In genomic region chr18:23930002-23930401, GRCh38 we compare ENCODE assay signal across 18 cellular contexts.
DNase-seq lines count a peak whose midpoint lies in the region; ATAC-seq lines count a peak whose summit lies in the region.
"Had no signal": no experiment of that assay in that cellular context is flagged by ENCODE, and none has a peak within 500 bp of the region (broad histone marks: within the 10 kb centered on the region; RNA-seq: fewer than 3 reads in every experiment).

No MANE protein-coding gene starts in this region.

- peaks cover 8% of the 10 kb centered on the region for H3K27me3 Mint-ChIP-seq in T-helper 1 cell treated with Interleukin-12 subunit alpha and Interleukin-12 subunit beta and Interleukin-4 antibody, amounts not matched to agents 30 μg/mL and 1 μg/mL, for 36 hours (ENCODE audit: low read depth)
- peaks cover 2% of the 10 kb centered on the region for H3K27me3 Mint-ChIP-seq in activated naive CD8-positive, alpha-beta T cell treated with anti-CD3 and anti-CD28 coated beads, Interleukin-2, amount 10 ng/mL, durations not matched to agents 7 days and 5 days
- H3K27me3 Mint-ChIP-seq in activated naive CD8-positive, alpha-beta T cell treated with anti-CD3 and anti-CD28 coated beads, Interleukin-2, amount 50 U/mL, for 24 hours = no peaks in the 10 kb centered on the region
- no peaks in the 10 kb centered on the region for H3K27me3 Mint-ChIP-seq in T-helper 17 cell
- H3K27me3 Mint-ChIP-seq in effector memory CD8-positive, alpha-beta T cell = no peaks in the 10 kb centered on the region

- H2BK120ac ChIP-seq in mesendoderm (ENCODE audit: low read depth, low read length) = no peak overlapping the region

- POLR2A ChIA-PET in activated naive CD8-positive, alpha-beta T cell treated with anti-CD3 and anti-CD28 coated beads, Interleukin-2, amount 10 ng/mL, durations not matched to agents 7 days and 5 days (lab: Charles Lee) = interaction anchor here (1.0 to 1.5 kb wide), 3 partner anchors 8 to 84 kb away, joined by 3 to 5 read pairs (median 5); partner anchors contain the start of gene TTC39C

- no peak overlapping the region for H3K4me3 Mint-ChIP-seq in T-helper 1 cell treated with Interleukin-12 subunit alpha and Interleukin-12 subunit beta and Interleukin-4 antibody, amounts not matched to agents 30 μg/mL and 1 μg/mL, for 36 hours
- H3K4me3 Mint-ChIP-seq in activated naive CD8-positive, alpha-beta T cell treated with anti-CD3 and anti-CD28 coated beads, Interleukin-2, amount 10 ng/mL, durations not matched to agents 7 days and 5 days = no peak overlapping the region
- H3K4me3 Mint-ChIP-seq in activated naive CD8-positive, alpha-beta T cell treated with anti-CD3 and anti-CD28 coated beads, Interleukin-2, amount 50 U/mL, for 24 hours = no peak overlapping the region
- H3K4me3 Mint-ChIP-seq in T-helper 17 cell = no peak overlapping the region
- peak overlapping the region in 1 of 2 donors; percentile 30 for H3K4me3 Mint-ChIP-seq in effector memory CD8-positive, alpha-beta T cell
- H3K4me3 Mint-ChIP-seq: HFFc6 had no signal

- H3K27me3 ChIP-seq in mesendoderm (ENCODE audit: insufficient read depth, low read length, poor library complexity) = no peaks in the 10 kb centered on the region

- H4K8ac ChIP-seq in mesendoderm (ENCODE audit: low read depth, low read length) = no peak overlapping the region

- H3K4ac ChIP-seq in mesendoderm (ENCODE audit: low read depth, low read length) = no peak overlapping the region

- peak overlapping the region; percentile 84 for H3K27ac Mint-ChIP-seq in T-helper 1 cell treated with Interleukin-12 subunit alpha and Interleukin-12 subunit beta and Interleukin-4 antibody, amounts not matched to agents 30 μg/mL and 1 μg/mL, for 36 hours
- peak overlapping the region; percentile 89 for H3K27ac Mint-ChIP-seq in activated naive CD8-positive, alpha-beta T cell treated with anti-CD3 and anti-CD28 coated beads, Interleukin-2, amount 10 ng/mL, durations not matched to agents 7 days and 5 days
- H3K27ac Mint-ChIP-seq in activated naive CD8-positive, alpha-beta T cell treated with anti-CD3 and anti-CD28 coated beads, Interleukin-2, amount 50 U/mL, for 24 hours = no peak overlapping the region
- peak overlapping the region; percentile 91 for H3K27ac Mint-ChIP-seq in T-helper 17 cell
- peak overlapping the region; percentile 84 to 88 for H3K27ac Mint-ChIP-seq in effector memory CD8-positive, alpha-beta T cell
- H3K27ac Mint-ChIP-seq: HFFc6 had no signal

- ATAC-seq in activated naive CD8-positive, alpha-beta T cell treated with anti-CD3 and anti-CD28 coated beads, Interleukin-2, amount 10 ng/mL, durations not matched to agents 7 days and 5 days (ENCODE audit: low read depth) = no peak
- no peak for ATAC-seq in activated naive CD8-positive, alpha-beta T cell treated with anti-CD3 and anti-CD28 coated beads, Interleukin-2, amount 50 U/mL, for 24 hours
- no peak for ATAC-seq in T-helper 17 cell
- ATAC-seq in effector memory CD8-positive, alpha-beta T cell (replicated peaks) = no peak

- H3K36me3 Mint-ChIP-seq in T-helper 1 cell treated with Interleukin-12 subunit alpha and Interleukin-12 subunit beta and Interleukin-4 antibody, amounts not matched to agents 30 μg/mL and 1 μg/mL, for 36 hours (ENCODE audit: low read depth) = peaks cover 1% of the 10 kb centered on the region
- peaks cover 1% of the 10 kb centered on the region for H3K36me3 Mint-ChIP-seq in activated naive CD8-positive, alpha-beta T cell treated with anti-CD3 and anti-CD28 coated beads, Interleukin-2, amount 10 ng/mL, durations not matched to agents 7 days and 5 days
- no peaks in the 10 kb centered on the region for H3K36me3 Mint-ChIP-seq in activated naive CD8-positive, alpha-beta T cell treated with anti-CD3 and anti-CD28 coated beads, Interleukin-2, amount 50 U/mL, for 24 hours (ENCODE audit: low read depth)
- no peaks in the 10 kb centered on the region for H3K36me3 Mint-ChIP-seq in T-helper 17 cell (ENCODE audit: low read depth)
- H3K36me3 Mint-ChIP-seq in effector memory CD8-positive, alpha-beta T cell (ENCODE audit: insufficient read depth) = no peaks in the 10 kb centered on the region

- no peaks in the 10 kb centered on the region for H3K79me1 ChIP-seq in mesendoderm (ENCODE audit: low read length)

- no peak overlapping the region for H3K56ac ChIP-seq in mesendoderm (ENCODE audit: low read length)

- DNase-seq in T-helper 1 cell (no peak), T-helper 17 cell (no peak), kidney glomerular epithelial cell (lab: John Stamatoyannopoulos, UW) (no peak), mesendoderm (no peak)
- no peak for DNase-seq in activated naive CD8-positive, alpha-beta T cell treated with anti-CD3 and anti-CD28 coated beads, Interleukin-2, amount 10 ng/mL, durations not matched to agents 7 days and 5 days
- DNase-seq in activated naive CD8-positive, alpha-beta T cell treated with anti-CD3 and anti-CD28 coated beads, Interleukin-2, amount 50 U/mL, for 24 hours = no peak
- DNase-seq in effector memory CD8-positive, alpha-beta T cell = no peak
- DNase-seq: DMS79, HFFc6, NCI-H1417, NCI-H1930, NCI-H526, PC-9, SIG-M5 had no signal

- no peak overlapping the region for H2BK5ac ChIP-seq in mesendoderm (ENCODE audit: low read length)

- H3K27ac ChIP-seq in mesendoderm (ENCODE audit: low read depth, low read length) = no peak overlapping the region
- H3K27ac ChIP-seq: 22Rv1, KMS-11, PC-9, RWPE1 had no signal

- no peaks in the 10 kb centered on the region for H3K9me3 ChIP-seq in T-helper 17 cell (ENCODE audit: control insufficient read depth, low read length, poor library complexity, severe bottlenecking)

- peaks cover 31% of the 10 kb centered on the region for H3K4me1 Mint-ChIP-seq in T-helper 1 cell treated with Interleukin-12 subunit alpha and Interleukin-12 subunit beta and Interleukin-4 antibody, amounts not matched to agents 30 μg/mL and 1 μg/mL, for 36 hours (ENCODE audit: low read depth)
- H3K4me1 Mint-ChIP-seq in activated naive CD8-positive, alpha-beta T cell treated with anti-CD3 and anti-CD28 coated beads, Interleukin-2, amount 10 ng/mL, durations not matched to agents 7 days and 5 days = peaks cover 30% of the 10 kb centered on the region
- peaks cover 17% of the 10 kb centered on the region for H3K4me1 Mint-ChIP-seq in activated naive CD8-positive, alpha-beta T cell treated with anti-CD3 and anti-CD28 coated beads, Interleukin-2, amount 50 U/mL, for 24 hours
- peaks cover 33% of the 10 kb centered on the region for H3K4me1 Mint-ChIP-seq in T-helper 17 cell
- peaks cover 23 to 24% of the 10 kb centered on the region in 2 donors for H3K4me1 Mint-ChIP-seq in effector memory CD8-positive, alpha-beta T cell (ENCODE audit: low read depth in 2 of 2)

- H3K9me3 Mint-ChIP-seq in T-helper 1 cell treated with Interleukin-12 subunit alpha and Interleukin-12 subunit beta and Interleukin-4 antibody, amounts not matched to agents 30 μg/mL and 1 μg/mL, for 36 hours = no peaks in the 10 kb centered on the region
- H3K9me3 Mint-ChIP-seq in activated naive CD8-positive, alpha-beta T cell treated with anti-CD3 and anti-CD28 coated beads, Interleukin-2, amount 10 ng/mL, durations not matched to agents 7 days and 5 days = no peaks in the 10 kb centered on the region
- no peaks in the 10 kb centered on the region for H3K9me3 Mint-ChIP-seq in activated naive CD8-positive, alpha-beta T cell treated with anti-CD3 and anti-CD28 coated beads, Interleukin-2, amount 50 U/mL, for 24 hours
- H3K9me3 Mint-ChIP-seq in effector memory CD8-positive, alpha-beta T cell = no peaks in the 10 kb centered on the region
- H3K9me3 Mint-ChIP-seq: HFFc6 had no signal

- no peaks in the 10 kb centered on the region for H3K4me1 ChIP-seq in mesendoderm (ENCODE audit: control insufficient read depth, low read depth, low read length)

- H3K4me3 ChIP-seq in mesendoderm (ENCODE audit: low read length) = no peak overlapping the region
- H3K4me3 ChIP-seq: PC-9 had no signal

- no peak overlapping the region for H4K5ac ChIP-seq in mesendoderm (ENCODE audit: low read length)

- no CpG with 5 or more reads among the region's 1 CpG for WGBS in mesendoderm (ENCODE audit: extremely low coverage, insufficient coverage, low lambda C conversion rate)

- H3K79me2 ChIP-seq in mesendoderm (ENCODE audit: control insufficient read depth, insufficient read depth, low read length) = no peaks in the 10 kb centered on the region

- H3K18ac ChIP-seq in mesendoderm (ENCODE audit: low read length) = no peak overlapping the region

- no peak overlapping the region for H2BK15ac ChIP-seq in mesendoderm (replicated peaks; ENCODE audit: low read depth)

- no peak overlapping the region for H2AK5ac ChIP-seq in mesendoderm (ENCODE audit: low read length)

- no peaks in the 10 kb centered on the region for H3K36me3 ChIP-seq in mesendoderm (ENCODE audit: control insufficient read depth, insufficient read depth, low read length)

- no peak overlapping the region for H3K4me2 ChIP-seq in mesendoderm (ENCODE audit: low read length)
- H3K4me2 ChIP-seq: KMS-11, PC-9 had no signal

- no peak overlapping the region for H3K23ac ChIP-seq in mesendoderm (ENCODE audit: low read length)

- no peak overlapping the region for H3K9ac ChIP-seq in mesendoderm (ENCODE audit: low read length)
- H3K9ac ChIP-seq: KMS-11 had no signal
